30 cellular contexts compared by ENCODE assay signal in genomic region chr12:95710386-95710785, GRCh38.
"Had no signal": no experiment of that assay in that cellular context is flagged by ENCODE, and none has a peak within 500 bp of the region (broad histone marks: within the 10 kb centered on the region; RNA-seq: fewer than 3 reads in every experiment).

No MANE protein-coding gene starts in this region.

- H3K36me3 ChIP-seq: WERI-Rb-1 had no signal

- H3K27ac Mint-ChIP-seq: activated CD4-positive, alpha-beta memory T cell treated with anti-CD3 and anti-CD28 coated beads, Interleukin-2, amount 10 ng/mL, durations not matched to agents 7 days and 5 days; activated CD4-positive, alpha-beta T cell treated with anti-CD3 and anti-CD28 coated beads for 36 hours; activated CD4-positive, alpha-beta T cell treated with anti-CD3 and anti-CD28 coated beads, Interleukin-2, amount 10 ng/mL, durations not matched to agents 24 days and 14 days; activated naive CD4-positive, alpha-beta T cell treated with anti-CD3 and anti-CD28 coated beads, Interleukin-2, amount 10 ng/mL, durations not matched to agents 7 days and 5 days; activated naive CD4-positive, alpha-beta T cell treated with anti-CD3 and anti-CD28 coated beads, Interleukin-2, amount 50 U/mL, for 72 hours; activated naive CD8-positive, alpha-beta T cell treated with anti-CD3 and anti-CD28 coated beads, Interleukin-2, amount 10 ng/mL, durations not matched to agents 7 days and 5 days; activated T-cell treated with anti-CD3 and anti-CD28 coated beads, Interleukin-2, amount 50 U/mL, for 24 hours; activated T-cell treated with anti-CD3 and anti-CD28 coated beads, Interleukin-2, amount 50 U/mL, for 72 hours; brain; T-helper 17 cell; T-helper 2 cell treated with Interferon-gamma antibody and Interleukin-4, amounts not matched to agents 5 μg/mL and 100 μg/mL, for 36 hours had no signal

- H3K4me3 ChIP-seq: ascending aorta had no signal

- H3K27me3 Mint-ChIP-seq: activated naive CD8-positive, alpha-beta T cell treated with anti-CD3 and anti-CD28 coated beads, Interleukin-2, amount 10 ng/mL, durations not matched to agents 7 days and 5 days; brain; T-helper 17 cell had no signal

- H3K4me3 Mint-ChIP-seq: activated CD4-positive, alpha-beta memory T cell treated with anti-CD3 and anti-CD28 coated beads, Interleukin-2, amount 10 ng/mL, durations not matched to agents 7 days and 5 days; activated CD4-positive, alpha-beta T cell treated with anti-CD3 and anti-CD28 coated beads for 36 hours; activated CD4-positive, alpha-beta T cell treated with anti-CD3 and anti-CD28 coated beads, Interleukin-2, amount 10 ng/mL, durations not matched to agents 24 days and 14 days; activated naive CD4-positive, alpha-beta T cell treated with anti-CD3 and anti-CD28 coated beads, Interleukin-2, amount 10 ng/mL, durations not matched to agents 7 days and 5 days; activated naive CD8-positive, alpha-beta T cell treated with anti-CD3 and anti-CD28 coated beads, Interleukin-2, amount 10 ng/mL, durations not matched to agents 7 days and 5 days; activated T-cell treated with anti-CD3 and anti-CD28 coated beads, Interleukin-2, amount 50 U/mL, for 24 hours; activated T-cell treated with anti-CD3 and anti-CD28 coated beads, Interleukin-2, amount 50 U/mL, for 72 hours; brain; T-helper 17 cell; T-helper 2 cell treated with Interferon-gamma antibody and Interleukin-4, amounts not matched to agents 5 μg/mL and 100 μg/mL, for 36 hours had no signal

- H3K36me3 Mint-ChIP-seq: activated naive CD4-positive, alpha-beta T cell treated with anti-CD3 and anti-CD28 coated beads, Interleukin-2, amount 10 ng/mL, durations not matched to agents 7 days and 5 days; activated naive CD4-positive, alpha-beta T cell treated with anti-CD3 and anti-CD28 coated beads, Interleukin-2, amount 50 U/mL, for 72 hours; activated naive CD8-positive, alpha-beta T cell treated with anti-CD3 and anti-CD28 coated beads, Interleukin-2, amount 10 ng/mL, durations not matched to agents 7 days and 5 days; brain had no signal

- H3K27ac ChIP-seq: ascending aorta, WERI-Rb-1 had no signal

- ATAC-seq: activated CD4-positive, alpha-beta T cell treated with anti-CD3 and anti-CD28 coated beads for 36 hours; activated naive CD4-positive, alpha-beta T cell treated with anti-CD3 and anti-CD28 coated beads, Interleukin-2, amount 50 U/mL, for 72 hours; activated T-cell treated with anti-CD3 and anti-CD28 coated beads, Interleukin-2, amount 50 U/mL, for 72 hours; esophagus mucosa; T-helper 17 cell had no signal

- H3K27me3 ChIP-seq: ascending aorta had no signal

- FAIRE-seq: colon, endometrium, endothelial cell of umbilical vein, frontal cortex had no signal

- H3K9me3 Mint-ChIP-seq: activated CD4-positive, alpha-beta memory T cell treated with anti-CD3 and anti-CD28 coated beads, Interleukin-2, amount 10 ng/mL, durations not matched to agents 7 days and 5 days; activated CD4-positive, alpha-beta T cell treated with anti-CD3 and anti-CD28 coated beads, Interleukin-2, amount 10 ng/mL, durations not matched to agents 24 days and 14 days; activated naive CD4-positive, alpha-beta T cell treated with anti-CD3 and anti-CD28 coated beads, Interleukin-2, amount 10 ng/mL, durations not matched to agents 7 days and 5 days; activated naive CD4-positive, alpha-beta T cell treated with anti-CD3 and anti-CD28 coated beads, Interleukin-2, amount 50 U/mL, for 72 hours; activated naive CD8-positive, alpha-beta T cell treated with anti-CD3 and anti-CD28 coated beads, Interleukin-2, amount 10 ng/mL, durations not matched to agents 7 days and 5 days; activated T-cell treated with anti-CD3 and anti-CD28 coated beads, Interleukin-2, amount 50 U/mL, for 24 hours; activated T-cell treated with anti-CD3 and anti-CD28 coated beads, Interleukin-2, amount 50 U/mL, for 72 hours; brain; T-helper 2 cell treated with Interferon-gamma antibody and Interleukin-4, amounts not matched to agents 5 μg/mL and 100 μg/mL, for 36 hours had no signal

- H3K9me3 ChIP-seq: ascending aorta had no signal

- DNase-seq: activated CD4-positive, alpha-beta memory T cell treated with anti-CD3 and anti-CD28 coated beads, Interleukin-2, amount 10 ng/mL, durations not matched to agents 7 days and 5 days; activated CD4-positive, alpha-beta T cell treated with anti-CD3 and anti-CD28 coated beads for 36 hours; activated CD4-positive, alpha-beta T cell treated with anti-CD3 and anti-CD28 coated beads, Interleukin-2, amount 10 ng/mL, durations not matched to agents 24 days and 14 days; activated CD4-positive, alpha-beta T cell treated with anti-CD3 and anti-CD28 coated beads, Interleukin-2, amount 50 U/mL, for 4 hours; activated CD4-positive, CD25-positive, alpha-beta regulatory T cell; activated CD4-positive, CD25-positive, alpha-beta regulatory T cell treated with anti-CD3 and anti-CD28 coated beads, Interleukin-2, amount 50 U/mL, for 72 hours; activated CD8-positive, alpha-beta memory T cell treated with anti-CD3 and anti-CD28 coated beads, Interleukin-2, amount 50 U/mL, for 48 hours; activated gamma-delta T cell; activated naive CD4-positive, alpha-beta T cell; activated naive CD4-positive, alpha-beta T cell treated with anti-CD3 and anti-CD28 coated beads, Interleukin-2, amount 10 ng/mL, durations not matched to agents 7 days and 5 days; activated naive CD8-positive, alpha-beta T cell treated with anti-CD3 and anti-CD28 coated beads, Interleukin-2, amount 10 ng/mL, durations not matched to agents 7 days and 5 days; activated T-cell treated with anti-CD3 and anti-CD28 coated beads for 4 hours; activated T-cell treated with anti-CD3 and anti-CD28 coated beads, Interleukin-2, amount 50 U/mL, for 24 hours; activated T-cell treated with anti-CD3 and anti-CD28 coated beads, Interleukin-2, amount 50 U/mL, for 72 hours; caudate nucleus; effector CD8-positive, alpha-beta T cell; foreskin fibroblast; T-helper 1 cell; T-helper 17 cell; T1000; WERI-Rb-1 had no signal

- H3K4me1 Mint-ChIP-seq: activated CD4-positive, alpha-beta memory T cell treated with anti-CD3 and anti-CD28 coated beads, Interleukin-2, amount 10 ng/mL, durations not matched to agents 7 days and 5 days; activated CD4-positive, alpha-beta T cell treated with anti-CD3 and anti-CD28 coated beads for 36 hours; activated CD4-positive, alpha-beta T cell treated with anti-CD3 and anti-CD28 coated beads, Interleukin-2, amount 10 ng/mL, durations not matched to agents 24 days and 14 days; activated naive CD4-positive, alpha-beta T cell treated with anti-CD3 and anti-CD28 coated beads, Interleukin-2, amount 10 ng/mL, durations not matched to agents 7 days and 5 days; activated naive CD8-positive, alpha-beta T cell treated with anti-CD3 and anti-CD28 coated beads, Interleukin-2, amount 10 ng/mL, durations not matched to agents 7 days and 5 days; brain had no signal
